12 cellular contexts compared by ENCODE assay signal in genomic region chr22:41844036-41844435, GRCh38. TPM values are rescaled to one million over a fixed set of nuclear protein-coding genes. Genes with fewer than 3 reads are reported as not detected.
DNase-seq lines count a peak whose midpoint lies in the region; ATAC-seq and TF ChIP-seq lines count a peak whose summit lies in the region.
"Had no signal": no experiment of that assay in that cellular context is flagged by ENCODE, and none has a peak within 500 bp of the region (broad histone marks: within the 10 kb centered on the region; RNA-seq: fewer than 3 reads in every experiment).

No MANE protein-coding gene starts in this region.

- H3K4me3 Mint-ChIP-seq in T-helper 17 cell = no peak overlapping the region

- DNase-seq in cardiac muscle cell (ENCODE audit: low read depth in 1 of 2, low spot score in 1 of 2) (no peak), left ventricle myocardium inferior (no peak), T-helper 17 cell (no peak), upper lobe of left lung (no peak), NCI-H128 (lab: John Stamatoyannopoulos, UW; ENCODE audit: unreplicated experiment) (no peak), NCI-H446 treated with DMSO at 0.1 percent for 48 hours (lab: John Stamatoyannopoulos, UW) (no peak)
- DNase-seq: cortex of kidney, MV-4-11, psoas muscle had no signal

- H3K27me3 ChIP-seq in cardiac muscle cell (no peaks in the 10 kb centered on the region), left ventricle myocardium inferior (ENCODE audit: low read depth) (no peaks in the 10 kb centered on the region), iPS-20b (ENCODE audit: insufficient read depth, low read length) (no peaks in the 10 kb centered on the region), upper lobe of left lung (no peaks in the 10 kb centered on the region)

- H3K9ac ChIP-seq in iPS-20b (ENCODE audit: low read depth, low read length) = no peak overlapping the region

- no peak for ATAC-seq in T-helper 17 cell
- no peak for ATAC-seq in upper lobe of left lung (ENCODE audit: low FRiP score in 2 of 2)
- ATAC-seq in GM21825 (IDR thresholded peaks at IDR 0.05; ENCODE audit: unreplicated experiment) = no peak

- H3K4me1 ChIP-seq in cardiac muscle cell (ENCODE audit: low read depth) (peaks cover 48% of the 10 kb centered on the region), left ventricle myocardium inferior (peaks cover 85% of the 10 kb centered on the region), iPS-20b (ENCODE audit: insufficient read depth, low read length) (peaks cover 31% of the 10 kb centered on the region), upper lobe of left lung (peaks cover 43 to 88% (median 76%) of the 10 kb centered on the region in 4 donors)

- H3K27ac ChIP-seq in cardiac muscle cell = peak overlapping the region; percentile 86
- H3K27ac ChIP-seq in left ventricle myocardium inferior (replicated peaks) = no peak overlapping the region
- no peak overlapping the region for H3K27ac ChIP-seq in iPS-20b (ENCODE audit: low read length)
- peak overlapping the region in 3 of 4 donors; percentile 5 to 45 (median 36) for H3K27ac ChIP-seq in upper lobe of left lung
- H3K27ac ChIP-seq: psoas muscle had no signal

- no peak for TF ChIP-seq EP300 in upper lobe of left lung (IDR thresholded peaks at IDR 0.05)

- peaks cover 49% of the 10 kb centered on the region for H3K4me1 Mint-ChIP-seq in T-helper 17 cell

- WGBS in upper lobe of left lung, 2 donors = 52 to 74% methylated on average over 1 of the region's 1 CpG

- H3K27me3 Mint-ChIP-seq in T-helper 17 cell = no peaks in the 10 kb centered on the region

- H3K9me3 ChIP-seq in cardiac muscle cell (ENCODE audit: low read depth) (no peaks in the 10 kb centered on the region), left ventricle myocardium inferior (replicated peaks) (no peaks in the 10 kb centered on the region), T-helper 17 cell (ENCODE audit: control insufficient read depth, low read length, poor library complexity, severe bottlenecking) (no peaks in the 10 kb centered on the region), iPS-20b (ENCODE audit: insufficient read depth, low read depth, low read length) (no peaks in the 10 kb centered on the region), upper lobe of left lung (no peaks in the 10 kb centered on the region)
- H3K9me3 ChIP-seq: HAP-1, psoas muscle had no signal

- peaks cover 6% of the 10 kb centered on the region for H3K36me3 Mint-ChIP-seq in T-helper 17 cell (ENCODE audit: low read depth)

- intact Hi-C loops in left ventricle myocardium inferior (cut with micrococcal nuclease) = loop anchor here (5.0 kb wide), 1 partner anchor 33 kb away; no protein-coding TSS in a partner anchor

- H3K36me3 ChIP-seq in cardiac muscle cell (no peaks in the 10 kb centered on the region), left ventricle myocardium inferior (peaks cover 8% of the 10 kb centered on the region), iPS-20b (ENCODE audit: insufficient read depth, low read depth, low read length) (peaks cover 40% of the 10 kb centered on the region), upper lobe of left lung (peaks cover 0 to 3% (median 1%) of the 10 kb centered on the region in 4 donors)

- TF ChIP-seq CTCF in cardiac muscle cell (IDR thresholded peaks at IDR 0.05; ENCODE audit: low read depth, low read length) (no peak), left ventricle myocardium inferior (IDR thresholded peaks at IDR 0.05; ENCODE audit: borderline replicate concordance) (no peak), upper lobe of left lung (IDR thresholded peaks at IDR 0.05) (no peak)

- H3K27ac Mint-ChIP-seq in T-helper 17 cell = peak overlapping the region; percentile 45

- no peak for TF ChIP-seq POLR2A in upper lobe of left lung (IDR thresholded peaks at IDR 0.05)

- no peak overlapping the region for H3K4me3 ChIP-seq in cardiac muscle cell
- no peak overlapping the region for H3K4me3 ChIP-seq in left ventricle myocardium inferior
- 0 out of 2 replicates have a peak overlapping the region, but pooled peaks have one; percentile 18 for H3K4me3 ChIP-seq in iPS-20b (ENCODE audit: low read length)
- H3K4me3 ChIP-seq in upper lobe of left lung = no peak overlapping the region
- H3K4me3 ChIP-seq: HAP-1, psoas muscle had no signal

RNA-seq across cellular contexts. Expression of gene SREBF2, which starts 11.1 kb away (rescaled TPM):
- total RNA-seq in cardiac muscle cell (259 and 273 TPM in 2 replicates), left ventricle myocardium inferior (74.5 TPM), T-helper 17 cell (100 to 1,000 TPM; 102 to 106 TPM), upper lobe of left lung (100 to 1,000 TPM; 124 to 175 (median 145) TPM)
- polyA plus RNA-seq in cardiac muscle cell = 225 and 238 TPM in 2 replicates

RNA-seq across cellular contexts. Expression of gene CCDC134, which starts 43.6 kb away (rescaled TPM):
- 14.8 and 19.3 TPM in 2 replicates for total RNA-seq in cardiac muscle cell
- polyA plus RNA-seq in cardiac muscle cell = 10.3 and 11.5 TPM in 2 replicates
- total RNA-seq in left ventricle myocardium inferior = 3.9 TPM
- total RNA-seq in T-helper 17 cell = 10 to 100 TPM; 13.7 to 14.2 TPM
- 10 to 100 TPM in 2 of 6 donors, 1 to 10 TPM in 4; 5.5 to 12.6 (median 8.8) TPM for total RNA-seq in upper lobe of left lung

Comparison
In these comparisons a context has a peak if more than half of its experiments do, and no peak if none do; other contexts are left out.
1. H3K27ac ChIP-seq: peak in cardiac muscle cell (single experiment) and upper lobe of left lung (3 of 4); none in left ventricle myocardium inferior (single experiment) and iPS-20b (single experiment).